In the genomic region with DNA sequence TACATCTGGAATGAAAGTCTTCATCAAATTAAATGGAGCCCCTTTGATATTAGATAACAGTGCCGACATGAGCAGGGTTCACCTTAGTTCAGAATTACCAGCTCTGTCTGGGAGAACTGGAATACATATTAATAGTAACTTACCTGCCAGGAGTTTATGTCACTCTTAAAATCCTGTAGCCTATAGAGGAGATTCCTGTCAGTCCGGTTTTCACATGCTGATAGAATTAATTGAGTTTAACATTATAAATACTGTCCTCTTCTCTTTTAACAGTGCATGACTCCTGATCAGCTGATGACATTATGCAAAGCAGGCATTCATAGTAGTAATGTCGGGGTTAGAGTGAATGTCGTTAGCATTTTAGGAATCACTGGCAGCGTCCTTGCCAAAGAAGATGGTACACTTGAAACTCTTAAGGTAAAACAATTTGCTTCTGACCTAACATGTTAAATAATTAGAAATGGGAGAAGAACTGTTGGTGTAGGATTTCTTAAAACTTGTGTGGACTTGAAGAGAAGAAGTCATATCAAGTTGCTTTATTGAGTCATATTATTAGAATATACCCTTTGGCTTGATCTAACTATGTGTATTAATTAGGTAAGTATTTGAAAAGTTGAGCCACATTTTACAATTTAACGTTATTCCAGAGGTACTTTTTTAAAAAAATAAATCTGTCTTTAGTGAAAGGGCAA, we compare ENCODE assay signal across 18 cellular contexts.
"Had no signal": no experiment of that assay in that cellular context is flagged by ENCODE, and none has a peak within 500 bp of the region (broad histone marks: within the 10 kb centered on the region; RNA-seq: fewer than 3 reads in every experiment).

No MANE protein-coding gene starts in this region.

- H3K27me3 ChIP-seq: dorsolateral prefrontal cortex, gastrocnemius medialis, pancreas, vagina had no signal

- DNase-seq: activated CD4-positive, alpha-beta T cell treated with anti-CD3 and anti-CD28 coated beads, Interleukin-2, amount 50 U/mL, for 48 hours; activated CD4-positive, CD25-positive, alpha-beta regulatory T cell treated with anti-CD3 and anti-CD28 coated beads, Interleukin-2, amount 50 U/mL, for 72 hours; activated CD8-positive, alpha-beta memory T cell treated with anti-CD3 and anti-CD28 coated beads, Interleukin-2, amount 10 ng/mL, durations not matched to agents 7 days and 5 days; activated effector memory CD4-positive, alpha-beta T cell treated with anti-CD3 and anti-CD28 coated beads, Interleukin-2, amount 50 U/mL, for 16 hours; activated naive CD8-positive, alpha-beta T cell treated with anti-CD3 and anti-CD28 coated beads, Interleukin-2, amount 10 ng/mL, durations not matched to agents 7 days and 5 days; activated T-cell treated with anti-CD3 and anti-CD28 coated beads, Interleukin-2, amount 50 U/mL, for 24 hours; anterior cingulate cortex; dorsolateral prefrontal cortex; gastrocnemius medialis; left ventricle myocardium superior; pancreas; retina; stimulated activated CD4-positive, alpha-beta T cell treated with anti-CD3 and anti-CD28 coated beads, Interleukin-15, amount 100 ng/mL, for 24 hours; stimulated activated CD4-positive, alpha-beta T cell treated with anti-CD3 and anti-CD28 coated beads, Interleukin-4, amount 100 ng/mL, for 4 hours; stimulated activated naive CD8-positive, alpha-beta T cell treated with anti-CD3 and anti-CD28 coated beads, Interleukin-15, amount 100 ng/mL, for 72 hours had no signal

- H3K27ac ChIP-seq: dorsolateral prefrontal cortex, gastrocnemius medialis, pancreas, thoracic aorta, vagina had no signal

- H3K4me3 ChIP-seq: dorsolateral prefrontal cortex, gastrocnemius medialis, pancreas, thoracic aorta, vagina had no signal

- H3K4me1 ChIP-seq: gastrocnemius medialis, pancreas, vagina had no signal

- H3K9me3 ChIP-seq: gastrocnemius medialis, pancreas, thoracic aorta, vagina had no signal

- FAIRE-seq: endometrium, pancreas had no signal

- ATAC-seq: activated CD8-positive, alpha-beta memory T cell treated with anti-CD3 and anti-CD28 coated beads, Interleukin-2, amount 10 ng/mL, durations not matched to agents 7 days and 5 days; gastrocnemius medialis; left ventricle myocardium superior; pancreas; stimulated activated naive CD8-positive, alpha-beta T cell treated with anti-CD3 and anti-CD28 coated beads, Interleukin-15, amount 100 ng/mL, for 72 hours had no signal
